9 cellular contexts compared by ENCODE assay signal in genomic region chr5:123610665-123611406, GRCh38.
DNase-seq lines count a peak whose midpoint lies in the region; ATAC-seq and TF ChIP-seq lines count a peak whose summit lies in the region.
"Had no signal": no experiment of that assay in that cellular context is flagged by ENCODE, and none has a peak within 500 bp of the region (broad histone marks: within the 10 kb centered on the region; RNA-seq: fewer than 3 reads in every experiment).

No MANE protein-coding gene starts in this region.

- ATAC-seq in GM18519 (IDR thresholded peaks at IDR 0.05; ENCODE audit: low FRiP score, unreplicated experiment) (peak; percentile 63), HG03280 (IDR thresholded peaks at IDR 0.05; ENCODE audit: unreplicated experiment) (peak; percentile 71)
- ATAC-seq in stimulated activated memory B cell treated with anti-CD40 and anti-IgM and Interleukin-4, amounts not matched to agents 10 μg/mL and 1 μg/mL and 100 μg/mL, for 72 hours, result peak; percentile 51

- no peaks in the 10 kb centered on the region for H3K27me3 Mint-ChIP-seq in brain
- no peaks in the 10 kb centered on the region for H3K27me3 Mint-ChIP-seq in stimulated activated memory B cell treated with anti-CD40 and anti-IgM and Interleukin-4, amounts not matched to agents 10 μg/mL and 1 μg/mL and 100 μg/mL, for 72 hours
- H3K27me3 Mint-ChIP-seq: activated naive CD8-positive, alpha-beta T cell had no signal

- no peaks in the 10 kb centered on the region for H3K4me1 Mint-ChIP-seq in brain
- peaks cover 21% of the 10 kb centered on the region for H3K4me1 Mint-ChIP-seq in stimulated activated memory B cell treated with anti-CD40 and anti-IgM and Interleukin-4, amounts not matched to agents 10 μg/mL and 1 μg/mL and 100 μg/mL, for 72 hours

- peak; percentile 22 for DNase-seq in D341Med (ENCODE audit: low spot score)
- DNase-seq in NCI-H748 treated with DMSO at 0.1 percent for 48 hours (lab: John Stamatoyannopoulos, UW), result peak; percentile 58
- peak; percentile 48 for DNase-seq in iPS-NIHi11 (ENCODE audit: low spot score)
- DNase-seq in HK-2 (ENCODE audit: unreplicated experiment), result no peak

- H3K27ac Mint-ChIP-seq in brain, result no peak overlapping the region
- H3K27ac Mint-ChIP-seq in stimulated activated memory B cell treated with anti-CD40 and anti-IgM and Interleukin-4, amounts not matched to agents 10 μg/mL and 1 μg/mL and 100 μg/mL, for 72 hours, result peak overlapping the region; percentile 28
- H3K27ac Mint-ChIP-seq: activated naive CD8-positive, alpha-beta T cell had no signal

- H3K9me3 Mint-ChIP-seq in brain, result no peaks in the 10 kb centered on the region
- H3K9me3 Mint-ChIP-seq in stimulated activated memory B cell treated with anti-CD40 and anti-IgM and Interleukin-4, amounts not matched to agents 10 μg/mL and 1 μg/mL and 100 μg/mL, for 72 hours, result no peaks in the 10 kb centered on the region

- H3K4me3 Mint-ChIP-seq in brain, result no peak overlapping the region
- no peak overlapping the region for H3K4me3 Mint-ChIP-seq in stimulated activated memory B cell treated with anti-CD40 and anti-IgM and Interleukin-4, amounts not matched to agents 10 μg/mL and 1 μg/mL and 100 μg/mL, for 72 hours
- H3K4me3 Mint-ChIP-seq: activated naive CD8-positive, alpha-beta T cell had no signal

- peak; percentile 91 to 94 for TF ChIP-seq CTCF in brain (conservative IDR thresholded peaks at IDR 0.05)

- H3K36me3 Mint-ChIP-seq in brain, result peaks cover 30% of the 10 kb centered on the region
- peaks cover 31% of the 10 kb centered on the region for H3K36me3 Mint-ChIP-seq in stimulated activated memory B cell treated with anti-CD40 and anti-IgM and Interleukin-4, amounts not matched to agents 10 μg/mL and 1 μg/mL and 100 μg/mL, for 72 hours
- H3K36me3 Mint-ChIP-seq: activated naive CD8-positive, alpha-beta T cell had no signal
